Comparison of ENCODE assay signal across 8 cellular contexts in the genomic region with DNA sequence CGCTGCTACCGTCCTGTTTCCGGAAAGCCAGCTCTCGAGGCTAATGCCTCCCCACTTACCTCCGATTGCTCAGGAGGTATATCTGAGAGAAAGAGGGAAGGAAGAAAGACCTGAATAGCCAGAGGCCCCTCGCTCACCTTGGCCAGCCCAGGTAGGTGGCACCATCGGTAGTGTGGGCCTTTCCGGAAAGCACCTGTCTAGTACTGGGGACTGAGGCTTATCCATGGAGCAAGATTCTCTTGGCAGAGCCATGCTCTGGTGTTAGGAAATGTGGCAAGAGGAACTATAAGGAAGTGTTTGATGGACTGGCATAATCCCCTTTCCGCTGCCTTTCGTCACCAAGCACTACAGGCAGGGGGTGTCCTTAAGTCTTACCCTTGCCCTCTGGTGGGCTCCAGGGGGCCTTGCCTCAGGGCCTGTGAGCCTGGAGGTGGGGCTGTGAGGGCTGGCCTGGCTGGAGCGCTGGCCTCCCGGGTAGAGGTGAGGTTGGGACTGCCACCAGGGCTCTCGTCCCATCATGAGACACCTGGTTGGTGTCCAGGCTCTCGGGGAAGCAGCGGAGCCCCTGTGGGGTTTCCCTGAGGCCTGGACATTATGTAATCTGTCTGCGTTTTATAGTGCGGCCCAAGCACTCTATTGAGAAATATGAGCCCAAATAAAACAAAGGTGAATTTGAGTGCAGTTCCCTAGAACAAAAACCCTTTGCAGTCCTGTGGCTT. TPM values are rescaled to one million over a fixed set of nuclear protein-coding genes. Genes with fewer than 3 reads are reported as not detected.
A peak's percentile ranks its signal among the peaks of the same experiment; 100 is the strongest.
DNase-seq lines count a peak whose midpoint lies in the region; ATAC-seq lines count a peak whose summit lies in the region.

No MANE protein-coding gene starts in this region.

- peak overlapping the region; percentile 70 for H3K27ac Mint-ChIP-seq in activated CD4-positive, alpha-beta T cell treated with anti-CD3 and anti-CD28 coated beads, Interleukin-2, amount 10 ng/mL, durations not matched to agents 24 days and 14 days
- no peak overlapping the region for H3K27ac Mint-ChIP-seq in activated CD4-positive, alpha-beta memory T cell treated with anti-CD3 and anti-CD28 coated beads for 36 hours
- H3K27ac Mint-ChIP-seq in stimulated activated naive CD8-positive, alpha-beta T cell treated with anti-CD3 and anti-CD28 coated beads, Interleukin-15, amount 100 ng/mL, for 72 hours = peak overlapping the region in 1 of 2 donors; percentile 34

- POLR2A ChIA-PET in activated CD4-positive, alpha-beta memory T cell treated with anti-CD3 and anti-CD28 coated beads for 36 hours (lab: Charles Lee) = no interaction called here

- H3K27me3 Mint-ChIP-seq in activated CD4-positive, alpha-beta T cell treated with anti-CD3 and anti-CD28 coated beads, Interleukin-2, amount 10 ng/mL, durations not matched to agents 24 days and 14 days = peaks cover 11% of the 10 kb centered on the region
- no peaks in the 10 kb centered on the region for H3K27me3 Mint-ChIP-seq in activated CD4-positive, alpha-beta memory T cell treated with anti-CD3 and anti-CD28 coated beads for 36 hours
- H3K27me3 Mint-ChIP-seq in stimulated activated naive CD8-positive, alpha-beta T cell treated with anti-CD3 and anti-CD28 coated beads, Interleukin-15, amount 100 ng/mL, for 72 hours = no peaks in the 10 kb centered on the region

- H3K4me3 ChIP-seq in iPS-18c (ENCODE audit: insufficient read depth, low read depth, low read length) = peak overlapping the region; percentile 72; the same call in 1 of the 2 replicates

- intact Hi-C loops in activated CD4-positive, alpha-beta T cell treated with anti-CD3 and anti-CD28 coated beads, Interleukin-2, amount 10 ng/mL, durations not matched to agents 24 days and 14 days (cut with micrococcal nuclease) = loop anchor here (2.0 to 5.0 kb wide), 2 partner anchors 23 to 170 kb away; no protein-coding TSS in a partner anchor
- intact Hi-C loops in activated CD4-positive, alpha-beta memory T cell treated with anti-CD3 and anti-CD28 coated beads for 36 hours (cut with micrococcal nuclease) = loop anchor here (5.0 kb wide), 1 partner anchor 185 kb away; no protein-coding TSS in a partner anchor

- CTCF ChIA-PET in activated CD4-positive, alpha-beta memory T cell treated with anti-CD3 and anti-CD28 coated beads for 36 hours (lab: Charles Lee) = interaction anchor here (0.7 kb wide), 1 partner anchor 171 kb away, joined by 4 read pairs; no protein-coding TSS in a partner anchor

- peaks cover 16% of the 10 kb centered on the region for H3K36me3 Mint-ChIP-seq in activated CD4-positive, alpha-beta T cell treated with anti-CD3 and anti-CD28 coated beads, Interleukin-2, amount 10 ng/mL, durations not matched to agents 24 days and 14 days (ENCODE audit: low read depth)
- peaks cover 13% of the 10 kb centered on the region for H3K36me3 Mint-ChIP-seq in activated CD4-positive, alpha-beta memory T cell treated with anti-CD3 and anti-CD28 coated beads for 36 hours

- no peak for ATAC-seq in stimulated activated naive CD8-positive, alpha-beta T cell treated with anti-CD3 and anti-CD28 coated beads, Interleukin-15, amount 100 ng/mL, for 72 hours
- ATAC-seq in GM21390 (IDR thresholded peaks at IDR 0.05; ENCODE audit: unreplicated experiment) (no peak), GM21737 (IDR thresholded peaks at IDR 0.05; ENCODE audit: unreplicated experiment) (no peak)

- peak overlapping the region; percentile 87 for H3K4me3 Mint-ChIP-seq in activated CD4-positive, alpha-beta T cell treated with anti-CD3 and anti-CD28 coated beads, Interleukin-2, amount 10 ng/mL, durations not matched to agents 24 days and 14 days
- peak overlapping the region; percentile 89 for H3K4me3 Mint-ChIP-seq in activated CD4-positive, alpha-beta memory T cell treated with anti-CD3 and anti-CD28 coated beads for 36 hours
- peak overlapping the region; percentile 82 to 91 for H3K4me3 Mint-ChIP-seq in stimulated activated naive CD8-positive, alpha-beta T cell treated with anti-CD3 and anti-CD28 coated beads, Interleukin-15, amount 100 ng/mL, for 72 hours

- peaks cover 67% of the 10 kb centered on the region for H3K4me1 Mint-ChIP-seq in activated CD4-positive, alpha-beta T cell treated with anti-CD3 and anti-CD28 coated beads, Interleukin-2, amount 10 ng/mL, durations not matched to agents 24 days and 14 days
- H3K4me1 Mint-ChIP-seq in activated CD4-positive, alpha-beta memory T cell treated with anti-CD3 and anti-CD28 coated beads for 36 hours (ENCODE audit: low read depth) = peaks cover 55% of the 10 kb centered on the region
- H3K4me1 Mint-ChIP-seq in stimulated activated naive CD8-positive, alpha-beta T cell treated with anti-CD3 and anti-CD28 coated beads, Interleukin-15, amount 100 ng/mL, for 72 hours = peaks cover 77% of the 10 kb centered on the region

- DNase-seq in activated CD4-positive, alpha-beta T cell treated with anti-CD3 and anti-CD28 coated beads, Interleukin-2, amount 10 ng/mL, durations not matched to agents 24 days and 14 days = no peak
- no peak for DNase-seq in activated CD4-positive, alpha-beta T cell treated with anti-CD3 and anti-CD28 coated beads, Interleukin-2, amount 50 U/mL, for 48 hours
- no peak for DNase-seq in activated CD4-positive, alpha-beta memory T cell treated with anti-CD3 and anti-CD28 coated beads for 36 hours
- no peak for DNase-seq in stimulated activated naive CD8-positive, alpha-beta T cell treated with anti-CD3 and anti-CD28 coated beads, Interleukin-15, amount 100 ng/mL, for 72 hours
- no peak for DNase-seq in GOT3 (lab: John Stamatoyannopoulos, UW)

- peaks cover 6% of the 10 kb centered on the region for H3K9me3 Mint-ChIP-seq in activated CD4-positive, alpha-beta T cell treated with anti-CD3 and anti-CD28 coated beads, Interleukin-2, amount 10 ng/mL, durations not matched to agents 24 days and 14 days
- H3K9me3 Mint-ChIP-seq in activated CD4-positive, alpha-beta memory T cell treated with anti-CD3 and anti-CD28 coated beads for 36 hours = peaks cover 13% of the 10 kb centered on the region
- H3K9me3 Mint-ChIP-seq in stimulated activated naive CD8-positive, alpha-beta T cell treated with anti-CD3 and anti-CD28 coated beads, Interleukin-15, amount 100 ng/mL, for 72 hours = peaks cover 7 to 8% of the 10 kb centered on the region in 2 donors

- no peaks in the 10 kb centered on the region for H3K9me3 ChIP-seq in iPS-18c (ENCODE audit: control insufficient read depth, insufficient read depth, low read length)

RNA-seq across cellular contexts. Expression of a gene that starts 2.9 kb away (rescaled TPM):
- total RNA-seq in activated CD4-positive, alpha-beta T cell treated with anti-CD3 and anti-CD28 coated beads, Interleukin-2, amount 10 ng/mL, durations not matched to agents 24 days and 14 days = 40.0 and 42.9 TPM in 2 replicates
- total RNA-seq in activated CD4-positive, alpha-beta memory T cell treated with anti-CD3 and anti-CD28 coated beads for 36 hours = 10 to 100 TPM; 35.0 to 36.6 TPM
